ENCODE assay signal across 21 cellular contexts in the genomic region with DNA sequence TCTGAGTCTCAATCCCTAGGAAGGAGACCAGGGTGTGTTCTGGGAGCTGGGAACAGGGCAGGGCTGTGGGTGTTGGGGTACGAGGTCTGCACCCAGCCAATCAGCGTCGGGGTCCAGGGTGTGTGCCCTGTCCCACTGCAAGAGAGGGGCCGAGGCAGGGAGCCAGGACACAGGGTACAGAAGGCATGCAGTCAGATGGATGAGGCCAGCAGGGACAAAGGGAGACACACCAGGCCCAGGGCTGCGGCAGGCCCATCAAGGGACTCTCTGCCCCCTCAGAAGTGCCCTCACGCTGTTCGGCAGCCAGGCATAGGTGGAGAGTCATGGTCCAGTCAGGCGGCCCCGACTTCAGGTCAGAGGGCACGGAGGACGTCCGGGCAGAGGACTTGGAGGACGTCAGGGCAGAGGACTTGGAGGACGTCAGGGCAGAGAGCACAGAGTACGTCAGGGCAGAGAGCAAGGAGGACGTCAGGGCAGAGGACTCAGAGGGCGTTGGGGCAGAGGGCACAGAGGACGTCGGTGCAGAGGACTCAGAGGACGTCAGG. TPM values are rescaled to one million over a fixed set of nuclear protein-coding genes. Genes with fewer than 3 reads are reported as not detected.
"Had no signal": no experiment of that assay in that cellular context is flagged by ENCODE, and none has a peak within 500 bp of the region (broad histone marks: within the 10 kb centered on the region; RNA-seq: fewer than 3 reads in every experiment).

No MANE protein-coding gene starts in this region.

- H3K27me3 Mint-ChIP-seq: activated CD4-positive, alpha-beta T cell treated with anti-CD3 and anti-CD28 coated beads, Interleukin-2, amount 10 ng/mL, durations not matched to agents 7 days and 5 days had no signal

- H3K27ac ChIP-seq: ascending aorta, lower lobe of right lung had no signal

- ATAC-seq: activated CD4-positive, CD25-positive, alpha-beta regulatory T cell treated with anti-CD3 and anti-CD28 coated beads, Interleukin-2, amount 50 U/mL, for 24 hours; activated CD8-positive, alpha-beta T cell treated with anti-CD3 and anti-CD28 coated beads, Interleukin-2, amount 10 ng/mL, durations not matched to agents 7 days and 5 days; activated T-cell treated with anti-CD3 and anti-CD28 coated beads, Interleukin-2, amount 50 U/mL, for 4 hours; effector memory CD8-positive, alpha-beta T cell; lower lobe of right lung; stimulated activated naive CD8-positive, alpha-beta T cell treated with anti-CD3 and anti-CD28 coated beads, Interleukin-15, Interleukin-2, amounts not matched to agents 100 U/mL and 50 U/mL, for 24 hours; T-cell had no signal

- H3K9me3 ChIP-seq: ascending aorta, lower lobe of right lung had no signal

- H3K27ac Mint-ChIP-seq: activated CD4-positive, alpha-beta T cell treated with anti-CD3 and anti-CD28 coated beads, Interleukin-2, amount 10 ng/mL, durations not matched to agents 7 days and 5 days; activated CD8-positive, alpha-beta T cell treated with anti-CD3 and anti-CD28 coated beads, Interleukin-2, amount 10 ng/mL, durations not matched to agents 7 days and 5 days; effector memory CD8-positive, alpha-beta T cell; mesothelial cell of epicardium; progenitor cell of endocrine pancreas; T-cell had no signal

- H3K4me3 Mint-ChIP-seq: activated CD4-positive, alpha-beta T cell treated with anti-CD3 and anti-CD28 coated beads, Interleukin-2, amount 10 ng/mL, durations not matched to agents 7 days and 5 days; activated CD8-positive, alpha-beta T cell treated with anti-CD3 and anti-CD28 coated beads, Interleukin-2, amount 10 ng/mL, durations not matched to agents 7 days and 5 days; activated T-cell treated with anti-CD3 and anti-CD28 coated beads, Interleukin-2, amount 50 U/mL, for 4 hours; effector memory CD8-positive, alpha-beta T cell; mesothelial cell of epicardium; nephron progenitor cell; T-cell had no signal

- H3K27me3 ChIP-seq: ascending aorta had no signal

- H3K36me3 ChIP-seq: ascending aorta, lower lobe of right lung had no signal

- DNase-seq: activated CD4-positive, alpha-beta T cell treated with anti-CD3 and anti-CD28 coated beads, Interleukin-2, amount 10 ng/mL, durations not matched to agents 7 days and 5 days; activated CD8-positive, alpha-beta T cell treated with anti-CD3 and anti-CD28 coated beads, Interleukin-2, amount 10 ng/mL, durations not matched to agents 7 days and 5 days; activated naive CD4-positive, alpha-beta T cell treated with anti-CD3 and anti-CD28 coated beads, Interleukin-2, amount 50 U/mL, for 16 hours; activated T-cell treated with anti-CD3 and anti-CD28 coated beads, Interleukin-2, amount 50 U/mL, for 4 hours; cerebellar nuclear complex; dermis blood vessel endothelial cell; effector memory CD8-positive, alpha-beta T cell; foreskin fibroblast; glutamatergic neuron; hippocampal formation; nephron progenitor cell; stimulated activated naive CD8-positive, alpha-beta T cell treated with anti-CD3 and anti-CD28 coated beads, Interleukin-15, Interleukin-2, amounts not matched to agents 100 U/mL and 50 U/mL, for 24 hours; substantia nigra; T-cell; T-helper 9 cell; trophoblast cell had no signal

- H3K4me1 ChIP-seq: ascending aorta, lower lobe of right lung had no signal

- H3K4me1 Mint-ChIP-seq: activated CD4-positive, alpha-beta T cell treated with anti-CD3 and anti-CD28 coated beads, Interleukin-2, amount 10 ng/mL, durations not matched to agents 7 days and 5 days; mesothelial cell of epicardium; T-cell had no signal

- H3K9me3 Mint-ChIP-seq: activated CD4-positive, alpha-beta T cell treated with anti-CD3 and anti-CD28 coated beads, Interleukin-2, amount 10 ng/mL, durations not matched to agents 7 days and 5 days; activated T-cell treated with anti-CD3 and anti-CD28 coated beads, Interleukin-2, amount 50 U/mL, for 4 hours; mesothelial cell of epicardium; T-cell had no signal

- H3K36me3 Mint-ChIP-seq: mesothelial cell of epicardium, T-cell had no signal

- H3K4me3 ChIP-seq: ascending aorta, lower lobe of right lung had no signal

RNA-seq across cellular contexts. Expression of gene ADAMTS2, which starts 28.8 kb away (rescaled TPM):
- total RNA-seq: activated CD4-positive, alpha-beta T cell treated with anti-CD3 and anti-CD28 coated beads, Interleukin-2, amount 10 ng/mL, durations not matched to agents 7 days and 5 days; activated CD8-positive, alpha-beta T cell treated with anti-CD3 and anti-CD28 coated beads, Interleukin-2, amount 10 ng/mL, durations not matched to agents 7 days and 5 days had no signal
